In the genomic region with DNA sequence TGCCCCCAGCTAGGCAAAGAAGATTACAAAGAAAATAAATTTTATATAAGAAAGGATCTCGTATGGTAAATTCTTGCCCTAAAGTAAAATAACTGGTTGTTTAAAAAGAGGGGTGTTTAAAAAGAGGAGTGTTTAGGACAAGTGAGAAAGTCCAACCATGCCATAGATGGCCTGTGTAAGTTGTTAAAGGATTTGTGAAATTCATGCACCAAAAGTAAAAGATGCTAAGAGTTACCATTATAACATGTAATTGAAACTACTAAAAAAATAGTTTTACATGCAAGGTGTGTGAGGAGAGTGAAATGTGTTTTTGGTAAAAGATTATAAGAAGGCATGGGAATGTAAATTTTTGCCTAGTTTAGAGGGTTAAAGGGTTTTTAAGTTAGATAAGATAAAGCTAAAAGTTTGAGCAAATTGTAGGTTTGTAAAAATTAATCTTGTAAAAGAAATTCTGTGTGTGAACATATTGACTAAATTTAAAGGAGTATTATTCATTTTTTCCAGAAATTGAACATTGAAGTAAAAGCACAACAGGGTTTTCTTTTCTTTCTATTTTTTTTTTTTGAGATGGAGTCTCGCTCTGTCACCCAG, we compare ENCODE assay signal across 35 cellular contexts. TPM values are rescaled to one million over a fixed set of nuclear protein-coding genes. Genes with fewer than 3 reads are reported as not detected.
"Had no signal": no experiment of that assay in that cellular context is flagged by ENCODE, and none has a peak within 500 bp of the region (broad histone marks: within the 10 kb centered on the region; RNA-seq: fewer than 3 reads in every experiment).

No MANE protein-coding gene starts in this region.

- H3K27ac ChIP-seq: WERI-Rb-1 had no signal

- H3K4me1 Mint-ChIP-seq: activated CD4-positive, alpha-beta memory T cell treated with anti-CD3 and anti-CD28 coated beads, Interleukin-2, amount 10 ng/mL, durations not matched to agents 7 days and 5 days; activated CD8-positive, alpha-beta memory T cell treated with anti-CD3 and anti-CD28 coated beads, Interleukin-2, amount 10 ng/mL, durations not matched to agents 7 days and 5 days; activated naive CD4-positive, alpha-beta T cell treated with anti-CD3 and anti-CD28 coated beads, Interleukin-2, amount 10 ng/mL, durations not matched to agents 7 days and 5 days; activated naive CD8-positive, alpha-beta T cell treated with anti-CD3 and anti-CD28 coated beads, Interleukin-2, amount 50 U/mL, for 24 hours; brain had no signal

- H3K27me3 Mint-ChIP-seq: activated naive CD8-positive, alpha-beta T cell had no signal

- ATAC-seq: activated CD8-positive, alpha-beta memory T cell treated with anti-CD3 and anti-CD28 coated beads, Interleukin-2, amount 10 ng/mL, durations not matched to agents 7 days and 5 days; activated naive CD8-positive, alpha-beta T cell treated with anti-CD3 and anti-CD28 coated beads, Interleukin-2, amount 50 U/mL, for 24 hours had no signal

- H3K36me3 ChIP-seq: WERI-Rb-1 had no signal

- H3K27ac Mint-ChIP-seq: activated CD4-positive, alpha-beta memory T cell treated with anti-CD3 and anti-CD28 coated beads, Interleukin-2, amount 10 ng/mL, durations not matched to agents 7 days and 5 days; activated CD8-positive, alpha-beta memory T cell treated with anti-CD3 and anti-CD28 coated beads, Interleukin-2, amount 10 ng/mL, durations not matched to agents 7 days and 5 days; activated naive CD4-positive, alpha-beta T cell treated with anti-CD3 and anti-CD28 coated beads, Interleukin-2, amount 10 ng/mL, durations not matched to agents 7 days and 5 days; activated naive CD8-positive, alpha-beta T cell; activated naive CD8-positive, alpha-beta T cell treated with anti-CD3 and anti-CD28 coated beads, Interleukin-2, amount 50 U/mL, for 24 hours; brain had no signal

- H3K4me3 Mint-ChIP-seq: activated CD4-positive, alpha-beta memory T cell treated with anti-CD3 and anti-CD28 coated beads, Interleukin-2, amount 10 ng/mL, durations not matched to agents 7 days and 5 days; activated CD8-positive, alpha-beta memory T cell treated with anti-CD3 and anti-CD28 coated beads, Interleukin-2, amount 10 ng/mL, durations not matched to agents 7 days and 5 days; activated naive CD4-positive, alpha-beta T cell treated with anti-CD3 and anti-CD28 coated beads, Interleukin-2, amount 10 ng/mL, durations not matched to agents 7 days and 5 days; activated naive CD8-positive, alpha-beta T cell; activated naive CD8-positive, alpha-beta T cell treated with anti-CD3 and anti-CD28 coated beads, Interleukin-2, amount 50 U/mL, for 24 hours; brain had no signal

- DNase-seq: activated CD4-positive, alpha-beta memory T cell treated with anti-CD3 and anti-CD28 coated beads, Interleukin-2, amount 10 ng/mL, durations not matched to agents 7 days and 5 days; activated CD4-positive, alpha-beta T cell treated with anti-CD3 and anti-CD28 coated beads for 1 hour; activated CD4-positive, alpha-beta T cell treated with anti-CD3 and anti-CD28 coated beads for 48 hours; activated CD4-positive, CD25-positive, alpha-beta regulatory T cell; activated CD8-positive, alpha-beta memory T cell treated with anti-CD3 and anti-CD28 coated beads for 24 hours; activated CD8-positive, alpha-beta memory T cell treated with anti-CD3 and anti-CD28 coated beads, Interleukin-2, amount 10 ng/mL, durations not matched to agents 7 days and 5 days; activated CD8-positive, alpha-beta memory T cell treated with anti-CD3 and anti-CD28 coated beads, Interleukin-2, amount 50 U/mL, for 48 hours; activated effector memory CD4-positive, alpha-beta T cell treated with Interleukin-2 at 50 U/mL for 16 hours; activated naive CD4-positive, alpha-beta T cell treated with anti-CD3 and anti-CD28 coated beads, Interleukin-2, amount 10 ng/mL, durations not matched to agents 7 days and 5 days; activated naive CD8-positive, alpha-beta T cell treated with anti-CD3 and anti-CD28 coated beads, Interleukin-2, amount 50 U/mL, for 24 hours; activated T-cell treated with anti-CD3 and anti-CD28 coated beads, Interleukin-2, amount 50 U/mL, for 48 hours; anterior cingulate cortex; caudate nucleus; cerebellar nuclear complex; MM.1S; MV-4-11; NCI-H1092; NCI-H1417; NCI-H146; NCI-H187; NCI-H2029 treated with DMSO at 0.1 percent for 48 hours; NCI-H226; NCI-H526; NCI-H748 treated with DMSO at 0.1 percent for 48 hours; NK-92 treated with Interleukin-12 subunit alpha and Interleukin-12 subunit beta, amount 100 ng/mL, for 24 hours; SW 1271; T1000; WERI-Rb-1 had no signal

RNA-seq across cellular contexts. Expression of gene HTT-AS, which starts 20.1 kb away (rescaled TPM):
- total RNA-seq: activated CD4-positive, alpha-beta memory T cell treated with anti-CD3 and anti-CD28 coated beads, Interleukin-2, amount 10 ng/mL, durations not matched to agents 7 days and 5 days; activated CD8-positive, alpha-beta memory T cell treated with anti-CD3 and anti-CD28 coated beads, Interleukin-2, amount 10 ng/mL, durations not matched to agents 7 days and 5 days; bronchial epithelial cell; NCI-H460; Right ventricle myocardium superior; T-helper 1 cell treated with Interleukin-12 subunit alpha and Interleukin-12 subunit beta and Interleukin-4 antibody, amounts not matched to agents 30 ng/mL and 1 ng/mL, for 36 hours; T-helper 2 cell treated with Interferon-gamma antibody and Interleukin-4, amounts not matched to agents 100 ng/mL and 5 ng/mL, for 36 hours had no signal
